ENCODE assay signal across 19 cellular contexts in the genomic region with DNA sequence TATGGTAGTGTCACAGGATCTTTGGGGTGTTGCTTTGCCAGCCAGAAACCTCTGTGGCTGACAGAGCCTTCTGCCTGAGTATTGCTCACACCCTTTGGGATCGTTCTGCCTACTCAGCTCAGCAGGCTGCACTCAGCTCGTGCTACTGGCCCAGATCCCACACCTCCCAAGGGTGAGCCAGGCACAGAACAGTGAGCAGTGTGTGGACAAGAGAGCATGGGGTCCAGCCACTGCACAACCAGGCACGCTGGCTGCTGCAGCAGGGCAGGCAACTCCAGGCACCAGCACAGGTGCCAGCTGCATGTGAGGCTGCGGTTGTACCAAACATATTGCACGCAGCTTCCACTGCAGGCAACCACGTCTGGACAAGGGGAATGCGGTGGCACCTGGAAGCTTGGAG.
DNase-seq lines count a peak whose midpoint lies in the region; ATAC-seq, FAIRE-seq and TF ChIP-seq lines count a peak whose summit lies in the region.
"Had no signal": no experiment of that assay in that cellular context is flagged by ENCODE, and none has a peak within 500 bp of the region (broad histone marks: within the 10 kb centered on the region; RNA-seq: fewer than 3 reads in every experiment).

No MANE protein-coding gene starts in this region.

- H3K9ac ChIP-seq in H1 (replicated peaks in 1 of 4; ENCODE audit: extremely low read depth in 1 of 4, low read depth in 3 of 4, low read length in 3 of 4) = no peak overlapping the region
- peak overlapping the region; percentile 14 for H3K9ac ChIP-seq in mesenchymal stem cell (ENCODE audit: low read length)

- H2BK5ac ChIP-seq in H1 (ENCODE audit: low read depth, low read length) = peak overlapping the region; percentile 42; the same call in 1 of the 2 replicates
- H2BK5ac ChIP-seq in mesenchymal stem cell (ENCODE audit: low read depth, low read length, poor library complexity, severe bottlenecking) = no peak overlapping the region

- no peak for TF ChIP-seq CTCF in H1 (IDR thresholded peaks at IDR 0.05; ENCODE audit: control extremely low read depth in 1 of 3, insufficient read depth in 1 of 3, low read depth in 1 of 3, low read length in 3 of 3)
- no peak for TF ChIP-seq CTCF in tibial nerve (IDR thresholded peaks at IDR 0.05)

- H3K27ac ChIP-seq in right cardiac atrium (ENCODE audit: low read length) = no peak overlapping the region
- no peak overlapping the region for H3K27ac ChIP-seq in H1 (ENCODE audit: low read depth, low read length)
- H3K27ac ChIP-seq in mesenchymal stem cell (ENCODE audit: low read length, poor library complexity, severe bottlenecking) = no peak overlapping the region
- no peak overlapping the region for H3K27ac ChIP-seq in tibial nerve

- H3K18ac ChIP-seq in H1 (ENCODE audit: extremely low read depth, low read length) = no peak overlapping the region
- H3K18ac ChIP-seq in mesenchymal stem cell (ENCODE audit: low read depth in 1 of 2, low read length in 2 of 2) = no peak overlapping the region

- no peaks in the 10 kb centered on the region for H3K36me3 ChIP-seq in H1 (ENCODE audit: control insufficient read depth in 2 of 4, insufficient read depth in 4 of 4, low read length in 3 of 4)
- H3K36me3 ChIP-seq in mesenchymal stem cell (ENCODE audit: control insufficient read depth in 1 of 2, insufficient read depth in 2 of 2, low read depth in 1 of 2, low read length in 2 of 2) = peaks cover 7 to 16% of the 10 kb centered on the region in 2 experiments
- H3K36me3 ChIP-seq in tibial nerve = peaks cover 0 to 17% (median 0%) of the 10 kb centered on the region in 3 donors
- H3K36me3 ChIP-seq: HAP-1 had no signal

- H3K79me1 ChIP-seq in H1 (ENCODE audit: low read depth, low read length) = no peaks in the 10 kb centered on the region
- H3K79me1 ChIP-seq in mesenchymal stem cell (replicated peaks; ENCODE audit: low read length, poor library complexity, severe bottlenecking) = peaks cover 27% of the 10 kb centered on the region

- TF ChIP-seq RAD21 in H1 (IDR thresholded peaks at IDR 0.05 in 1 of 2, conservative IDR thresholded peaks at IDR 0.05 in 1 of 2; ENCODE audit: low read depth in 2 of 2, low read length in 2 of 2) = no peak

- H3K14ac ChIP-seq in H1 (ENCODE audit: insufficient read length) = no peak overlapping the region
- H3K14ac ChIP-seq in mesenchymal stem cell (ENCODE audit: low read length in 2 of 2) = no peak overlapping the region

- no peak overlapping the region for H2BK20ac ChIP-seq in H1 (ENCODE audit: low read length)

- intact Hi-C loops in right cardiac atrium (cut with DNase I) (no loop called here), Right ventricle myocardium inferior (cut with DNase I) (no loop called here)

- H2AFZ ChIP-seq in H1 (ENCODE audit: low read length) (no peak overlapping the region), mesenchymal stem cell (ENCODE audit: low read depth, low read length) (no peak overlapping the region)

- no peaks in the 10 kb centered on the region for H3K9me3 ChIP-seq in right cardiac atrium (ENCODE audit: control insufficient read depth, low read length)
- H3K9me3 ChIP-seq in H1 (ENCODE audit: insufficient read depth in 2 of 2, low read depth in 1 of 2, low read length in 1 of 2) = no peaks in the 10 kb centered on the region
- H3K9me3 ChIP-seq in mesenchymal stem cell (ENCODE audit: control insufficient read depth, low read length) = peaks cover 5% of the 10 kb centered on the region
- no peaks in the 10 kb centered on the region for H3K9me3 ChIP-seq in tibial nerve
- H3K9me3 ChIP-seq: HAP-1 had no signal

- H3K23ac ChIP-seq in H1 (ENCODE audit: insufficient read length) (no peak overlapping the region), mesenchymal stem cell (ENCODE audit: low read length in 2 of 2) (no peak overlapping the region)

- POLR2A ChIA-PET in H1 (lab: Charles Lee; ENCODE audit: partially characterized antibody) = no interaction called here

- H3K56ac ChIP-seq in H1 (replicated peaks; ENCODE audit: insufficient read length, low read depth, low read length) = no peak overlapping the region

- no peaks in the 10 kb centered on the region for H3K79me2 ChIP-seq in H1 (ENCODE audit: control insufficient read depth in 1 of 2, insufficient read depth in 2 of 2, low read length in 2 of 2)

- H2BK12ac ChIP-seq in H1 (ENCODE audit: low read depth, low read length) (no peak overlapping the region), mesenchymal stem cell (ENCODE audit: low read length in 2 of 2) (no peak overlapping the region)

- no peak overlapping the region for H3K4me3 ChIP-seq in right cardiac atrium (ENCODE audit: low read length)
- H3K4me3 ChIP-seq in H1 (ENCODE audit: extremely low read depth in 1 of 4, insufficient read depth in 2 of 4, low read depth in 3 of 4, low read length in 4 of 4) = no peak overlapping the region
- peak overlapping the region in 1 of 2 experiments; percentile 30 for H3K4me3 ChIP-seq in mesenchymal stem cell (ENCODE audit: insufficient read depth in 1 of 2, low read depth in 1 of 2, low read length in 2 of 2)
- no peak overlapping the region for H3K4me3 ChIP-seq in tibial nerve
- H3K4me3 ChIP-seq: HAP-1 had no signal

- TF ChIP-seq POLR2A in H1 (IDR thresholded peaks at IDR 0.05; ENCODE audit: control extremely low read depth in 1 of 2, low read depth in 2 of 2, low read length in 2 of 2) = no peak
- TF ChIP-seq POLR2A in tibial nerve (IDR thresholded peaks at IDR 0.05) = no peak

- H4K8ac ChIP-seq in H1 (ENCODE audit: extremely low read depth, insufficient read depth, low read length) (no peak overlapping the region; the same call in 1 of the 2 replicates), mesenchymal stem cell (ENCODE audit: low read length) (peak overlapping the region; percentile 36)

- peak; percentile 29 to 70 (median 60) for DNase-seq in right cardiac atrium
- no peak for DNase-seq in Right ventricle myocardium inferior (ENCODE audit: missing footprints)
- no peak for DNase-seq in H1 (ENCODE audit: low read depth in 1 of 2, low spot score in 2 of 2)
- DNase-seq in mesenchymal stem cell = no peak
- DNase-seq in COR-L47 (lab: John Stamatoyannopoulos, UW) = no peak
- DNase-seq in tibial nerve (ENCODE audit: low spot score in 2 of 2) = no peak
- DNase-seq: AML-193, Karpas-422, NCI-H1092, NCI-H1436, NCI-H187 treated with DMSO at 0.1 percent for 48 hours, NCI-H2107, NCI-H446 treated with DMSO at 0.1 percent for 48 hours, NCI-H526 treated with DMSO at 0.1 percent for 48 hours, OCI-M1 had no signal

- H3K23me2 ChIP-seq in H1 (ENCODE audit: low read depth, low read length) = no peaks in the 10 kb centered on the region; the same call in 1 of the 2 replicates

- H4K91ac ChIP-seq in H1 (replicated peaks; ENCODE audit: insufficient read length, low read length) (no peak overlapping the region), mesenchymal stem cell (ENCODE audit: low read length) (peak overlapping the region; percentile 64)

- no peak overlapping the region for H3K4ac ChIP-seq in H1 (replicated peaks; ENCODE audit: insufficient read length, low read depth, low read length)
- no peak overlapping the region for H3K4ac ChIP-seq in mesenchymal stem cell (ENCODE audit: low read depth in 1 of 2, low read length in 2 of 2)

- no peak for FAIRE-seq in H1 (lab: Jason Lieb, UNC)
- FAIRE-seq: RCC 7860 had no signal

- H3K4me1 ChIP-seq in right cardiac atrium (ENCODE audit: control insufficient read depth, insufficient read depth, low read length) = no peaks in the 10 kb centered on the region
- H3K4me1 ChIP-seq in H1 (replicated peaks in 1 of 4; ENCODE audit: control insufficient read depth in 3 of 4, insufficient read depth in 4 of 4, low read length in 3 of 4) = no peaks in the 10 kb centered on the region
- H3K4me1 ChIP-seq in mesenchymal stem cell (ENCODE audit: control insufficient read depth, insufficient read depth, low read depth, low read length) = peaks cover 10% of the 10 kb centered on the region
- H3K4me1 ChIP-seq in tibial nerve = peaks cover 0 to 34% (median 15%) of the 10 kb centered on the region in 4 donors
- H3K4me1 ChIP-seq: HAP-1 had no signal

- H4K20me1 ChIP-seq in H1 (replicated peaks in 1 of 2; ENCODE audit: control insufficient read depth in 1 of 2, insufficient read depth in 2 of 2, low read length in 2 of 2) = no peaks in the 10 kb centered on the region

- peak; percentile 20 to 42 for ATAC-seq in right cardiac atrium
- no peak for ATAC-seq in Right ventricle myocardium inferior
- ATAC-seq in HG02885 (IDR thresholded peaks at IDR 0.05; ENCODE audit: poor library complexity, unreplicated experiment) = no peak
- ATAC-seq in HG03280 (IDR thresholded peaks at IDR 0.05; ENCODE audit: unreplicated experiment) = no peak

- H4K5ac ChIP-seq in H1 (ENCODE audit: insufficient read length, low read depth, low read length) = no peak overlapping the region

- H3K27me3 ChIP-seq in right cardiac atrium (ENCODE audit: control insufficient read depth, insufficient read depth) = no peaks in the 10 kb centered on the region
- no peaks in the 10 kb centered on the region for H3K27me3 ChIP-seq in H1 (replicated peaks in 1 of 4; ENCODE audit: control insufficient read depth in 3 of 4, extremely low read depth in 1 of 4, insufficient read depth in 3 of 4, low read length in 3 of 4)
- H3K27me3 ChIP-seq in mesenchymal stem cell (ENCODE audit: control insufficient read depth in 1 of 2, insufficient read depth in 1 of 2, low read length in 2 of 2) = no peaks in the 10 kb centered on the region
- no peaks in the 10 kb centered on the region for H3K27me3 ChIP-seq in tibial nerve

- no peak overlapping the region for H2BK15ac ChIP-seq in H1 (ENCODE audit: low read length)
- H2BK15ac ChIP-seq in mesenchymal stem cell (ENCODE audit: low read depth, poor library complexity, severe bottlenecking) = no peak overlapping the region

- CTCF ChIA-PET in H1 (lab: Charles Lee; ENCODE audit: partially characterized antibody) = interaction anchor here (1.1 to 1.8 kb wide), 3 partner anchors 20 to 375 kb away, joined by 3 to 6 read pairs (median 4); no protein-coding TSS in a partner anchor

- WGBS in right cardiac atrium = 83% methylated on average over 7 of the region's 7 CpGs
- WGBS in H1 (ENCODE audit: extremely low coverage in 1 of 2, insufficient coverage in 1 of 2, insufficient read length in 1 of 2, insufficient replicate concordance in 2 of 2, low coverage in 1 of 2, low lambda C conversion rate in 2 of 2, missing lambda C conversion rate in 1 of 2), 2 experiments = 89% methylated on average over 7 of the region's 7 CpGs; no CpG with 5 or more reads in 1 of the 2 experiments
- 95% methylated on average over 7 of the region's 7 CpGs for WGBS in mesenchymal stem cell
- WGBS in tibial nerve, 2 donors = 84 to 86% methylated on average over 4 to 7 of the region's 7 CpGs

- H2BK120ac ChIP-seq in H1 (replicated peaks; ENCODE audit: low read depth, low read length) (no peak overlapping the region), mesenchymal stem cell (ENCODE audit: low read depth, low read length) (no peak overlapping the region)

- no peak for TF ChIP-seq EP300 in H1 (IDR thresholded peaks at IDR 0.05; ENCODE audit: borderline replicate concordance in 1 of 2, low read depth in 2 of 2, low read length in 2 of 2)
- no peak for TF ChIP-seq EP300 in tibial nerve (IDR thresholded peaks at IDR 0.05)

- no peak overlapping the region for H3K4me2 ChIP-seq in H1 (ENCODE audit: insufficient read depth in 1 of 2, low read depth in 2 of 2, low read length in 2 of 2)
- no peak overlapping the region for H3K4me2 ChIP-seq in mesenchymal stem cell (ENCODE audit: low read length, poor library complexity, severe bottlenecking)

- H2AK5ac ChIP-seq in H1 (ENCODE audit: low read depth, low read length) (no peak overlapping the region), mesenchymal stem cell (ENCODE audit: low read length, severe bottlenecking) (no peak overlapping the region)

Comparison
In these comparisons a context has a peak if more than half of its experiments do, and no peak if none do; other contexts are left out.
1. ATAC-seq: peak in right cardiac atrium (2 of 2); none in Right ventricle myocardium inferior (single experiment), HG02885 (single experiment) and HG03280 (single experiment).
2. DNase-seq: peak in right cardiac atrium (3 of 3); none in Right ventricle myocardium inferior (single experiment), H1 (0 of 2), mesenchymal stem cell (single experiment), COR-L47 (single experiment) and tibial nerve (0 of 2).